28 cellular contexts compared by ENCODE assay signal in the genomic region with DNA sequence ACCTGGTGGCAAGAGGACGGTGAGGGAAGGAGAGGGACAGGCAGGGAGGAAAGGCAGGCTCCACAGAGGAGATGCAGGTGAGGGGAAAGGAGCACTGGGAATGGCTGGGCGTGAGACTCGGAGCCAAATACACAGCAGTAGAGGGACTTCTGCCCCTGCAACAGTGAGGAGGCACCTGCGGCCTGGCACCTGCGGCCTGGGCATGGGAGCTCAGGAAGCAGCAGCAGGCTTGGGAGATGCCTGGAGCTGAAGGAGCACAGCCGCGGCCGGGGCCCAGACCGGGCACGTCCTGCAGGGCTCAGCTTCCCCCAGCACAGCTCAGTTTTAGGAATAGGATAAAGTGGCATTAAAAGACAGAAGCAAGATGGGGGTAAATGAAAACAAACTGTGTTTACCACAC. TPM values are rescaled to one million over a fixed set of nuclear protein-coding genes. Genes with fewer than 3 reads are reported as not detected.
"Had no signal": no experiment of that assay in that cellular context is flagged by ENCODE, and none has a peak within 500 bp of the region (broad histone marks: within the 10 kb centered on the region; RNA-seq: fewer than 3 reads in every experiment).

No MANE protein-coding gene starts in this region.

- H3K4me3 ChIP-seq: breast epithelium, MG63, Peyer's patch, SJCRH30 had no signal

- H3K4me1 Mint-ChIP-seq: activated naive CD4-positive, alpha-beta T cell treated with anti-CD3 and anti-CD28 coated beads, Interleukin-2, amount 50 U/mL, for 24 hours had no signal

- H3K27me3 ChIP-seq: MG63, Peyer's patch, SJCRH30 had no signal

- H3K27ac ChIP-seq: breast epithelium, KMS-11, Peyer's patch, RWPE1, SJCRH30 had no signal

- H3K9ac ChIP-seq: KMS-11 had no signal

- H3K4me3 Mint-ChIP-seq: activated CD8-positive, alpha-beta T cell treated with anti-CD3 and anti-CD28 coated beads for 36 hours; activated naive CD4-positive, alpha-beta T cell treated with anti-CD3 and anti-CD28 coated beads, Interleukin-2, amount 50 U/mL, for 24 hours; activated T-cell treated with anti-CD3 and anti-CD28 coated beads, Interleukin-2, amount 50 U/mL, for 72 hours had no signal

- H3K4me1 ChIP-seq: breast epithelium, Peyer's patch had no signal

- ATAC-seq: activated CD8-positive, alpha-beta T cell treated with anti-CD3 and anti-CD28 coated beads for 36 hours; activated T-cell treated with anti-CD3 and anti-CD28 coated beads, Interleukin-2, amount 50 U/mL, for 72 hours had no signal

- H3K36me3 ChIP-seq: breast epithelium, MG63, Peyer's patch, SJCRH30 had no signal

- H3K36me3 Mint-ChIP-seq: activated naive CD4-positive, alpha-beta T cell treated with anti-CD3 and anti-CD28 coated beads, Interleukin-2, amount 50 U/mL, for 24 hours had no signal

- H3K9me3 Mint-ChIP-seq: activated CD8-positive, alpha-beta T cell treated with anti-CD3 and anti-CD28 coated beads for 36 hours; activated naive CD4-positive, alpha-beta T cell treated with anti-CD3 and anti-CD28 coated beads, Interleukin-2, amount 50 U/mL, for 24 hours; activated T-cell treated with anti-CD3 and anti-CD28 coated beads, Interleukin-2, amount 50 U/mL, for 72 hours; activated T-helper 2 cell treated with anti-CD3 and anti-CD28 coated beads, Interferon-gamma antibody, Interleukin-2, Interleukin-4, amounts not matched to agents 10 μg/mL and 5 μg/mL and 100 μg/mL, durations not matched to agents 14 hours and 24 hours and 36 hours had no signal

- H3K4me2 ChIP-seq: KMS-11 had no signal

- H3K9me3 ChIP-seq: MG63, Peyer's patch, SJCRH30 had no signal

- H3K27ac Mint-ChIP-seq: activated CD8-positive, alpha-beta T cell treated with anti-CD3 and anti-CD28 coated beads for 36 hours; activated naive CD4-positive, alpha-beta T cell treated with anti-CD3 and anti-CD28 coated beads, Interleukin-2, amount 50 U/mL, for 24 hours; activated T-cell treated with anti-CD3 and anti-CD28 coated beads, Interleukin-2, amount 50 U/mL, for 72 hours; activated T-helper 2 cell treated with anti-CD3 and anti-CD28 coated beads, Interferon-gamma antibody, Interleukin-2, Interleukin-4, amounts not matched to agents 10 μg/mL and 5 μg/mL and 100 μg/mL, durations not matched to agents 14 hours and 24 hours and 36 hours had no signal

- DNase-seq: activated CD4-positive, alpha-beta T cell treated with anti-CD3 and anti-CD28 coated beads, Interleukin-2, amount 50 U/mL, for 1 hour; activated CD4-positive, CD25-positive, alpha-beta regulatory T cell; activated CD8-positive, alpha-beta memory T cell treated with anti-CD3 and anti-CD28 coated beads, Interleukin-2, amount 50 U/mL, for 4 hours; activated CD8-positive, alpha-beta T cell treated with anti-CD3 and anti-CD28 coated beads for 36 hours; activated naive CD4-positive, alpha-beta T cell; activated T-cell treated with anti-CD3 and anti-CD28 coated beads, Interleukin-2, amount 50 U/mL, for 72 hours; caudate nucleus; MG63; NCI-H1105; NCI-H1436; NCI-H1694 treated with DMSO at 0.1 percent for 48 hours; NCI-H2029 treated with DMSO at 0.1 percent for 48 hours; NCI-H510A; NCI-H526 treated with DMSO at 0.1 percent for 48 hours; NCI-H82; NK-92 treated with Interleukin-12 subunit alpha and Interleukin-12 subunit beta, amount 100 ng/mL, for 24 hours; OCI-M1; Peyer's patch; Right ventricle myocardium superior; T-helper 2 cell; T1000 had no signal

RNA-seq across cellular contexts. Expression of a gene that starts 20.9 kb away (rescaled TPM):
- total RNA-seq: activated CD8-positive, alpha-beta T cell treated with anti-CD3 and anti-CD28 coated beads for 36 hours; activated T-cell treated with anti-CD3 and anti-CD28 coated beads, Interleukin-2, amount 50 U/mL, for 72 hours; activated T-helper 2 cell treated with anti-CD3 and anti-CD28 coated beads, Interferon-gamma antibody, Interleukin-2, Interleukin-4, amounts not matched to agents 10 μg/mL and 5 μg/mL and 100 μg/mL, durations not matched to agents 14 hours and 24 hours and 36 hours; aorta; SJCRH30 had no signal

RNA-seq across cellular contexts. Expression of a gene that starts 35.3 kb away (rescaled TPM):
- total RNA-seq: activated CD8-positive, alpha-beta T cell treated with anti-CD3 and anti-CD28 coated beads for 36 hours; activated T-cell treated with anti-CD3 and anti-CD28 coated beads, Interleukin-2, amount 50 U/mL, for 72 hours; activated T-helper 2 cell treated with anti-CD3 and anti-CD28 coated beads, Interferon-gamma antibody, Interleukin-2, Interleukin-4, amounts not matched to agents 10 μg/mL and 5 μg/mL and 100 μg/mL, durations not matched to agents 14 hours and 24 hours and 36 hours; aorta; breast epithelium; Peyer's patch; Right ventricle myocardium superior; SJCRH30 had no signal

RNA-seq across cellular contexts. Expression of a gene that starts 50.3 kb away (rescaled TPM):
- total RNA-seq: activated CD8-positive, alpha-beta T cell treated with anti-CD3 and anti-CD28 coated beads for 36 hours; activated T-cell treated with anti-CD3 and anti-CD28 coated beads, Interleukin-2, amount 50 U/mL, for 72 hours; activated T-helper 2 cell treated with anti-CD3 and anti-CD28 coated beads, Interferon-gamma antibody, Interleukin-2, Interleukin-4, amounts not matched to agents 10 μg/mL and 5 μg/mL and 100 μg/mL, durations not matched to agents 14 hours and 24 hours and 36 hours; aorta; breast epithelium; Peyer's patch; Right ventricle myocardium superior; SJCRH30 had no signal
